Comparison of ENCODE assay signal across 24 cellular contexts in genomic region chr11:15300282-15300681, GRCh38.
"Had no signal": no experiment of that assay in that cellular context is flagged by ENCODE, and none has a peak within 500 bp of the region (broad histone marks: within the 10 kb centered on the region; RNA-seq: fewer than 3 reads in every experiment).

No MANE protein-coding gene starts in this region.

- H3K27me3 Mint-ChIP-seq: dendritic cell treated with granulocyte-macrophage colony-stimulating factor and Interleukin-4, amounts not matched to agents 40 ng/mL and 50 ng/mL, for 4 days had no signal

- H3K4me1 Mint-ChIP-seq: endodermal cell had no signal

- H3K27ac ChIP-seq: colonic mucosa, coronary artery, dorsolateral prefrontal cortex, epithelial cell of prostate, esophagus muscularis mucosa, esophagus squamous epithelium, foreskin keratinocyte, gastrocnemius medialis, gastroesophageal sphincter, heart left ventricle, heart right ventricle had no signal

- H3K27me3 ChIP-seq: colonic mucosa, foreskin keratinocyte, gastrocnemius medialis, heart left ventricle had no signal

- H3K4me3 ChIP-seq: colonic mucosa, coronary artery, dorsolateral prefrontal cortex, esophagus muscularis mucosa, esophagus squamous epithelium, gastrocnemius medialis, gastroesophageal sphincter, heart left ventricle, heart right ventricle had no signal

- H3K9me3 ChIP-seq: colonic mucosa, esophagus squamous epithelium, gastrocnemius medialis had no signal

- H3K4me3 Mint-ChIP-seq: dendritic cell treated with granulocyte-macrophage colony-stimulating factor and Interleukin-4, amounts not matched to agents 40 ng/mL and 50 ng/mL, for 4 days; effector memory CD8-positive, alpha-beta T cell; endodermal cell had no signal

- H3K27ac Mint-ChIP-seq: dendritic cell treated with granulocyte-macrophage colony-stimulating factor and Interleukin-4, amounts not matched to agents 40 ng/mL and 50 ng/mL, for 4 days; effector memory CD8-positive, alpha-beta T cell; endodermal cell had no signal

- H3K9me3 Mint-ChIP-seq: dendritic cell treated with granulocyte-macrophage colony-stimulating factor and Interleukin-4, amounts not matched to agents 40 ng/mL and 50 ng/mL, for 4 days; effector memory CD8-positive, alpha-beta T cell had no signal

- H3K36me3 ChIP-seq: colonic mucosa, esophagus muscularis mucosa, esophagus squamous epithelium, gastrocnemius medialis, gastroesophageal sphincter, heart left ventricle, heart right ventricle had no signal

- DNase-seq: colonic mucosa; cortex of kidney; dermis blood vessel endothelial cell; dorsolateral prefrontal cortex; effector CD4-positive, alpha-beta T cell; effector CD8-positive, alpha-beta T cell; effector memory CD4-positive, alpha-beta T cell; effector memory CD8-positive, alpha-beta T cell; endodermal cell; erythroblast; esophagus squamous epithelium; foreskin fibroblast; foreskin keratinocyte; foreskin melanocyte; gastrocnemius medialis; glutamatergic neuron; head of caudate nucleus; heart left ventricle; heart right ventricle had no signal

- H3K4me1 ChIP-seq: colonic mucosa, esophagus muscularis mucosa, esophagus squamous epithelium, foreskin keratinocyte, gastrocnemius medialis, gastroesophageal sphincter, heart left ventricle, heart right ventricle had no signal
